In genomic region chr3:187630421-187630820, GRCh38 we compare ENCODE assay signal across 21 cellular contexts. TPM values are rescaled to one million over a fixed set of nuclear protein-coding genes. Genes with fewer than 3 reads are reported as not detected.
A peak's percentile ranks its signal among the peaks of the same experiment; 100 is the strongest.
DNase-seq lines count a peak whose midpoint lies in the region; ATAC-seq and TF ChIP-seq lines count a peak whose summit lies in the region.
"Had no signal": no experiment of that assay in that cellular context is flagged by ENCODE, and none has a peak within 500 bp of the region (broad histone marks: within the 10 kb centered on the region; RNA-seq: fewer than 3 reads in every experiment).

No MANE protein-coding gene starts in this region.

- H3K4me1 Mint-ChIP-seq in CD8-positive, alpha-beta T cell (ENCODE audit: low read depth), result no peaks in the 10 kb centered on the region
- H3K4me1 Mint-ChIP-seq: CD4-positive, CD25-positive, alpha-beta regulatory T cell had no signal

- H3K79me2 ChIP-seq in GM23248 (ENCODE audit: insufficient read depth), result no peaks in the 10 kb centered on the region

- 42 to 47% methylated on average over 3 of the region's 3 CpGs for WGBS in GM23248 (ENCODE audit: low coverage in 1 of 2, low lambda C conversion rate in 2 of 2, missing lambda C conversion rate in 2 of 2), 2 experiments

- intact Hi-C loops in vagina (cut with DNase I), result no loop called here
- intact Hi-C loops in CD8-positive, alpha-beta T cell (cut with DNase I, micrococcal nuclease), result no loop called here

- no peaks in the 10 kb centered on the region for H3K27me3 ChIP-seq in GM23248 (replicated peaks; ENCODE audit: insufficient read depth)
- no peaks in the 10 kb centered on the region for H3K27me3 ChIP-seq in vagina
- no peaks in the 10 kb centered on the region for H3K27me3 ChIP-seq in CD8-positive, alpha-beta T cell (ENCODE audit: insufficient read depth, low read length)

- H3K4me3 Mint-ChIP-seq in CD8-positive, alpha-beta T cell, result no peak overlapping the region
- H3K4me3 Mint-ChIP-seq: CD4-positive, CD25-positive, alpha-beta regulatory T cell had no signal

- DNase-seq in GM23248 (peak; percentile 54), NCI-H226 (peak; percentile 26), caudate nucleus (lab: John Stamatoyannopoulos, UW) (peak in 1 of 61 donors; percentile 5), vagina (ENCODE audit: extremely low spot score in 2 of 2) (no peak), occipital lobe (lab: John Stamatoyannopoulos, UW) (no peak), NCI-H2107 treated with DMSO at 0.1 percent for 48 hours (lab: John Stamatoyannopoulos, UW; ENCODE audit: unreplicated experiment) (no peak)
- DNase-seq in CD8-positive, alpha-beta T cell, result no peak
- DNase-seq: CD4-positive, CD25-positive, alpha-beta regulatory T cell; COR-L47; DMS79; KG1; MV-4-11; NCI-H1105 treated with DMSO at 0.1 percent for 48 hours; NCI-H2029 treated with DMSO at 0.1 percent for 48 hours; NCI-H2171; NCI-H524 treated with DMSO at 0.1 percent for 48 hours; SHP77 had no signal

- H3K4me1 ChIP-seq in GM23248 (ENCODE audit: insufficient read depth), result peaks cover 23% of the 10 kb centered on the region
- no peaks in the 10 kb centered on the region for H3K4me1 ChIP-seq in vagina
- H3K4me1 ChIP-seq in CD8-positive, alpha-beta T cell (ENCODE audit: insufficient read depth, low read length), result no peaks in the 10 kb centered on the region
- H3K4me1 ChIP-seq: A549, HAP-1 had no signal

- H3K36me3 Mint-ChIP-seq in CD8-positive, alpha-beta T cell, result no peaks in the 10 kb centered on the region
- H3K36me3 Mint-ChIP-seq: CD4-positive, CD25-positive, alpha-beta regulatory T cell had no signal

- ATAC-seq in CD8-positive, alpha-beta T cell, result no peak
- ATAC-seq: A549, GM12878 had no signal

- H2AFZ ChIP-seq in GM23248, result no peak overlapping the region

- peak overlapping the region; percentile 78 for H3K27ac ChIP-seq in GM23248
- H3K27ac ChIP-seq in caudate nucleus (ENCODE audit: low read depth, low read length), result peak overlapping the region; percentile 30
- H3K27ac ChIP-seq in vagina, result peak overlapping the region; percentile 30
- no peak overlapping the region for H3K27ac ChIP-seq in CD8-positive, alpha-beta T cell (ENCODE audit: low read depth, low read length)
- H3K27ac ChIP-seq: A549 had no signal

- no peaks in the 10 kb centered on the region for H3K36me3 ChIP-seq in GM23248 (ENCODE audit: low read depth)
- no peaks in the 10 kb centered on the region for H3K36me3 ChIP-seq in vagina
- H3K36me3 ChIP-seq in CD8-positive, alpha-beta T cell (ENCODE audit: insufficient read depth, low read length), result no peaks in the 10 kb centered on the region
- H3K36me3 ChIP-seq: HAP-1 had no signal

- in situ Hi-C loops in GM23248 (cut with MboI), result no loop called here

- peaks cover 11% of the 10 kb centered on the region for H3K9me3 Mint-ChIP-seq in CD8-positive, alpha-beta T cell

- H4K20me1 ChIP-seq in GM23248 (ENCODE audit: insufficient read depth), result no peaks in the 10 kb centered on the region

- H3K27ac Mint-ChIP-seq in CD8-positive, alpha-beta T cell, result no peak overlapping the region
- H3K27ac Mint-ChIP-seq: CD4-positive, CD25-positive, alpha-beta regulatory T cell had no signal

- peaks cover 22% of the 10 kb centered on the region for H3F3A ChIP-seq in GM23248 (ENCODE audit: insufficient read depth)

- peak overlapping the region; percentile 53 for H3K9ac ChIP-seq in GM23248

- CTCF ChIA-PET in CD8-positive, alpha-beta T cell (lab: Charles Lee), result interaction anchor here (1.1 kb wide), 1 partner anchor 49 kb away, joined by 3 read pairs; no protein-coding TSS in a partner anchor

- POLR2A ChIA-PET in CD8-positive, alpha-beta T cell (lab: Charles Lee), result interaction anchor here (0.6 kb wide), 1 partner anchor 1041 kb away, joined by 3 read pairs; no protein-coding TSS in a partner anchor

- peak overlapping the region; percentile 48 for H3K4me2 ChIP-seq in GM23248 (ENCODE audit: unreplicated experiment)
- H3K4me2 ChIP-seq: A549 had no signal

- no peak for TF ChIP-seq POLR2A in vagina (IDR thresholded peaks at IDR 0.05)

- H3K9me3 ChIP-seq in GM23248 (ENCODE audit: low read depth), result no peaks in the 10 kb centered on the region
- H3K9me3 ChIP-seq in vagina, result no peaks in the 10 kb centered on the region
- H3K9me3 ChIP-seq in CD8-positive, alpha-beta T cell (ENCODE audit: low read length), result no peaks in the 10 kb centered on the region
- H3K9me3 ChIP-seq: A549, HAP-1 had no signal

- no peaks in the 10 kb centered on the region for H3K9me2 ChIP-seq in GM23248 (ENCODE audit: insufficient read depth)

- peaks cover 8% of the 10 kb centered on the region for H3K27me3 Mint-ChIP-seq in CD8-positive, alpha-beta T cell (ENCODE audit: low read depth)

- no peak overlapping the region for H3K4me3 ChIP-seq in GM23248
- no peak overlapping the region for H3K4me3 ChIP-seq in vagina
- H3K4me3 ChIP-seq in CD8-positive, alpha-beta T cell (ENCODE audit: low read depth, low read length), result no peak overlapping the region
- H3K4me3 ChIP-seq: A549, GM12878, HAP-1 had no signal

- no peak for TF ChIP-seq CTCF in vagina (IDR thresholded peaks at IDR 0.05)
- TF ChIP-seq CTCF in CD8-positive, alpha-beta T cell (IDR thresholded peaks at IDR 0.05), result no peak

RNA-seq across cellular contexts. Expression of gene SST, which starts 39.8 kb away (rescaled TPM):
- total RNA-seq in GM23248 (2014; rRNA removed; shearing (Covaris generic)), result 1.6 TPM in 1 of 2 replicates, not detected in the other
- 3.1 and 3.2 TPM in 2 replicates for polyA plus RNA-seq in GM23248 (2016; fragmentation: Nextera tagmentation; extraction: Ambion mirVana)
- total RNA-seq in vagina, result 23.8 TPM
- not detected for total RNA-seq in CD8-positive, alpha-beta T cell
- 5.6 TPM for total RNA-seq in occipital lobe
- total RNA-seq: CD4-positive, CD25-positive, alpha-beta regulatory T cell; OCI-LY7 had no signal
- polyA plus RNA-seq: A549; CD4-positive, CD25-positive, alpha-beta regulatory T cell had no signal

Comparison
In these comparisons a context has a peak if more than half of its experiments do, and no peak if none do; other contexts are left out.
1. DNase-seq: peak in GM23248 (single experiment) and NCI-H226 (single experiment); none in vagina (0 of 2), CD8-positive, alpha-beta T cell (0 of 7), occipital lobe (single experiment) and NCI-H2107 treated with DMSO at 0.1 percent for 48 hours (single experiment).